Comparison of ENCODE assay signal across 10 cellular contexts in the genomic region with DNA sequence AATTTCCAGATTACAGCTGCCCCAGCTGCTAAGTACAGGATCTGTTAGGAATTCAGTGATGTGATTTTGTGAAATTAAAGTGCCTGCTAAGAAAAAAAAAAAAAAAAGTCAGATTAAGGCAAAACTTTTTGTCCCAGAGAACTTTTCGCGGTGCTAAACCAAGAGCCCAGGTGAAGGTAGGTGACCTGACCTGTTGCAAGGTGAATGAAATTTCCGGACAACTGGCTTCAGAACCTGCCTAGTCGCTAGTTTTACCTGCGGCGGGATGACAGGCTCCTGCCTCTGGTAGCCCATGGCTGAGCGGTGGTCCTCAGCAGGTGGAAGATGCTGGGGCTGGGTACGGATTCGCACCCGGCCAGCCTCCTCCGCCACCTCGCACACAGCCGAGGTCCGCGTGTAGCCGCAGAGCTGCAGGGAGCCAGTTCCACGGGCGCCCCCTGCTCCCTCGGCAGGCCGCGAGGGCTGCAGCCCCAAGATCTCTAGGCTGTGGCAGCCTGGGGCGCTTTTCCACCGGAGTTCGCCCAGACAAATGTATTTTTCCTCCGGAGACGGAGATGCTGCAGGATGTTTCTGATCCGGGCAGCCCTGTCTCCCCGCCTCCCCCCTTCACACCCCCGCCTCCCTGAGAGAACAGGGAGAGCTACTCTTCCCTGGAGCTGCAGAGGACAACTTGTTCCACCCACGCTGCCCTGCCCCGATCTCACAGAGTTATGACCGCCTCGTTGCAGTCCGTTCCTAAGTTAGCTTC. TPM values are rescaled to one million over a fixed set of nuclear protein-coding genes. Genes with fewer than 3 reads are reported as not detected.
DNase-seq lines count a peak whose midpoint lies in the region; ATAC-seq lines count a peak whose summit lies in the region.
"Had no signal": no experiment of that assay in that cellular context is flagged by ENCODE, and none has a peak within 500 bp of the region (broad histone marks: within the 10 kb centered on the region; RNA-seq: fewer than 3 reads in every experiment).

A gene with protein sequence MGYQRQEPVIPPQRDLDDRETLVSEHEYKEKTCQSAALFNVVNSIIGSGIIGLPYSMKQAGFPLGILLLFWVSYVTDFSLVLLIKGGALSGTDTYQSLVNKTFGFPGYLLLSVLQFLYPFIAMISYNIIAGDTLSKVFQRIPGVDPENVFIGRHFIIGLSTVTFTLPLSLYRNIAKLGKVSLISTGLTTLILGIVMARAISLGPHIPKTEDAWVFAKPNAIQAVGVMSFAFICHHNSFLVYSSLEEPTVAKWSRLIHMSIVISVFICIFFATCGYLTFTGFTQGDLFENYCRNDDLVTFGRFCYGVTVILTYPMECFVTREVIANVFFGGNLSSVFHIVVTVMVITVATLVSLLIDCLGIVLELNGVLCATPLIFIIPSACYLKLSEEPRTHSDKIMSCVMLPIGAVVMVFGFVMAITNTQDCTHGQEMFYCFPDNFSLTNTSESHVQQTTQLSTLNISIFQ (minus strand): TSS at position 572 of the 748 bp plus-strand sequence. CDS start 278 bp downstream, at position 294.

- H3K4me1 ChIP-seq in muscle layer of colon (ENCODE audit: insufficient read depth, low read length) = peaks cover 5% of the 10 kb centered on the region
- no peaks in the 10 kb centered on the region for H3K4me1 ChIP-seq in urinary bladder (ENCODE audit: insufficient read depth)

- no peaks in the 10 kb centered on the region for H3K36me3 ChIP-seq in muscle layer of colon (ENCODE audit: insufficient read depth, low read length)
- H3K36me3 ChIP-seq in urinary bladder (ENCODE audit: insufficient read depth) = no peaks in the 10 kb centered on the region

- no peaks in the 10 kb centered on the region for H3K36me3 Mint-ChIP-seq in stimulated activated effector memory CD8-positive, alpha-beta T cell treated with anti-CD3 and anti-CD28 coated beads, Interleukin-12 subunit alpha, Interleukin-12 subunit beta, amount 100 ng/mL, for 72 hours

- WGBS in urinary bladder = 13% methylated on average over 34 of the region's 34 CpGs

- no peaks in the 10 kb centered on the region for H3K9me3 ChIP-seq in muscle layer of colon (ENCODE audit: low read length)

- no peak within 1 kb of the TSS for H3K9ac ChIP-seq in muscle layer of colon (ENCODE audit: low read length)
- H3K9ac ChIP-seq: KMS-11 had no signal

- no peak within 1 kb of the TSS for H3K27ac Mint-ChIP-seq in stimulated activated effector memory CD8-positive, alpha-beta T cell treated with anti-CD3 and anti-CD28 coated beads, Interleukin-12 subunit alpha, Interleukin-12 subunit beta, amount 100 ng/mL, for 72 hours

- no peaks in the 10 kb centered on the region for H3K9me3 Mint-ChIP-seq in stimulated activated effector memory CD8-positive, alpha-beta T cell treated with anti-CD3 and anti-CD28 coated beads, Interleukin-12 subunit alpha, Interleukin-12 subunit beta, amount 100 ng/mL, for 72 hours

- ATAC-seq in esophagus mucosa = peak; percentile 39
- ATAC-seq in HG03432 (IDR thresholded peaks at IDR 0.05; ENCODE audit: unreplicated experiment) = no peak
- no peak for ATAC-seq in stimulated activated effector memory CD8-positive, alpha-beta T cell treated with anti-CD3 and anti-CD28 coated beads, Interleukin-12 subunit alpha, Interleukin-12 subunit beta, amount 100 ng/mL, for 72 hours

- DNase-seq in NCI-H2227 (lab: John Stamatoyannopoulos, UW; ENCODE audit: unreplicated experiment) = peak; percentile 38
- no peak for DNase-seq in NCI-H2227 treated with DMSO at 0.1 percent for 48 hours (lab: John Stamatoyannopoulos, UW)
- no peak for DNase-seq in stimulated activated effector memory CD8-positive, alpha-beta T cell treated with anti-CD3 and anti-CD28 coated beads, Interleukin-12 subunit alpha, Interleukin-12 subunit beta, amount 100 ng/mL, for 72 hours (ENCODE audit: low spot score in 2 of 2)
- DNase-seq in HK-2 (ENCODE audit: unreplicated experiment) = no peak
- DNase-seq: activated CD4-positive, CD25-positive, alpha-beta regulatory T cell had no signal

- no peaks in the 10 kb centered on the region for H3K27me3 ChIP-seq in muscle layer of colon (ENCODE audit: control insufficient read depth in 1 of 2, insufficient read depth in 2 of 2, low read length in 2 of 2)

- H3K4me3 ChIP-seq in muscle layer of colon (ENCODE audit: low read depth in 1 of 2, low read length in 2 of 2) = peak within 1 kb of the TSS; percentile 31 to 41
- peak within 1 kb of the TSS; percentile 28 for H3K4me3 ChIP-seq in urinary bladder (ENCODE audit: low read depth, low read length)

- no peaks in the 10 kb centered on the region for H3K4me1 Mint-ChIP-seq in stimulated activated effector memory CD8-positive, alpha-beta T cell treated with anti-CD3 and anti-CD28 coated beads, Interleukin-12 subunit alpha, Interleukin-12 subunit beta, amount 100 ng/mL, for 72 hours

- H3K27ac ChIP-seq in muscle layer of colon (ENCODE audit: low read depth, low read length) = no peak within 1 kb of the TSS
- H3K27ac ChIP-seq in urinary bladder (ENCODE audit: low read depth) = no peak within 1 kb of the TSS
- H3K27ac ChIP-seq: KMS-11 had no signal

- no peak within 1 kb of the TSS for H3K4me3 Mint-ChIP-seq in stimulated activated effector memory CD8-positive, alpha-beta T cell treated with anti-CD3 and anti-CD28 coated beads, Interleukin-12 subunit alpha, Interleukin-12 subunit beta, amount 100 ng/mL, for 72 hours

RNA-seq across cellular contexts. Expression of the gene that starts here (rescaled TPM):
- 0.48 TPM for total RNA-seq in esophagus mucosa
- 0.85 TPM for total RNA-seq in urinary bladder
- 2.4 TPM for polyA plus RNA-seq in urinary bladder

Comparison
In these comparisons a context has a peak if more than half of its experiments do, and no peak if none do; other contexts are left out.
1. Peak in ATAC-seq in esophagus mucosa; RNA of the gene not detected or under 1 TPM.